In genomic region chr17:34081269-34081668, GRCh38 we compare ENCODE assay signal across 12 cellular contexts.
A peak's percentile ranks its signal among the peaks of the same experiment; 100 is the strongest.
DNase-seq lines count a peak whose midpoint lies in the region; ATAC-seq and TF ChIP-seq lines count a peak whose summit lies in the region.
"Had no signal": no experiment of that assay in that cellular context is flagged by ENCODE, and none has a peak within 500 bp of the region (broad histone marks: within the 10 kb centered on the region; RNA-seq: fewer than 3 reads in every experiment).

No MANE protein-coding gene starts in this region.

- H4K5ac ChIP-seq in H9 (ENCODE audit: insufficient read length, low read depth, low read length) = no peak overlapping the region

- H3K4me1 Mint-ChIP-seq in H9 = peaks cover 15 to 18% of the 10 kb centered on the region in 2 experiments
- H3K4me1 Mint-ChIP-seq: natural killer cell had no signal

- peaks cover 0 to 2% of the 10 kb centered on the region in 2 experiments; a peak in 1 of 5 replicates for H3K9me3 Mint-ChIP-seq in H9
- H3K9me3 Mint-ChIP-seq: natural killer cell had no signal

- H3K18ac ChIP-seq in H9 (ENCODE audit: insufficient read length, low read depth, low read length) = no peak overlapping the region

- no peaks in the 10 kb centered on the region for H3K36me3 Mint-ChIP-seq in H9 (ENCODE audit: insufficient read depth in 1 of 3, low read depth in 3 of 3)
- H3K36me3 Mint-ChIP-seq: natural killer cell had no signal

- no peaks in the 10 kb centered on the region; the same call in 1 of the 2 replicates for H3K27me3 Mint-ChIP-seq in H9 (ENCODE audit: low read depth)

- H3K27me3 ChIP-seq in H9 (ENCODE audit: insufficient read depth, low read length) = no peaks in the 10 kb centered on the region
- H3K27me3 ChIP-seq: adrenal gland had no signal

- H2BK12ac ChIP-seq in H9 (ENCODE audit: insufficient read length, low read depth, low read length) = no peak overlapping the region

- no peak overlapping the region for H3K9ac ChIP-seq in H9 (ENCODE audit: extremely low read depth, insufficient read length, low read length)

- H3K9me3 ChIP-seq in H9 (ENCODE audit: control insufficient read depth, low read depth, low read length) = no peaks in the 10 kb centered on the region
- H3K9me3 ChIP-seq: adrenal gland had no signal

- H3K27ac Mint-ChIP-seq in H9 = no peak overlapping the region
- H3K27ac Mint-ChIP-seq: natural killer cell had no signal

- H4K8ac ChIP-seq in H9 (replicated peaks; ENCODE audit: insufficient read length, low read depth, low read length) = no peak overlapping the region

- no peak overlapping the region for H2BK120ac ChIP-seq in H9 (ENCODE audit: low read depth, low read length, poor library complexity, severe bottlenecking)

- no peaks in the 10 kb centered on the region for H3K23me2 ChIP-seq in H9 (ENCODE audit: insufficient read length, low read depth, low read length, poor library complexity, severe bottlenecking)

- no peak overlapping the region for H2BK20ac ChIP-seq in H9 (ENCODE audit: low read depth, low read length, poor library complexity, severe bottlenecking)

- H2BK15ac ChIP-seq in H9 (ENCODE audit: low read depth, low read length) = no peak overlapping the region

- no peaks in the 10 kb centered on the region for H4K20me1 ChIP-seq in H9 (ENCODE audit: control insufficient read depth, insufficient read depth, insufficient read length)

- H3T11ph ChIP-seq in H9 (ENCODE audit: low read length) = no peak overlapping the region

- DNase-seq in H9 (peak; percentile 64), SK-MEL-5 (ENCODE audit: low read depth, low spot score) (peak; percentile 71), iris pigment epithelial cell (ENCODE audit: low read depth) (peak; percentile 10), mesenteric fat pad (ENCODE audit: low spot score) (no peak), activated gamma-delta T cell (lab: John Stamatoyannopoulos, UW) (no peak)
- DNase-seq: activated CD4-positive, alpha-beta T cell treated with anti-CD3 and anti-CD28 coated beads for 1 hour; DMS79 treated with DMSO at 0.1 percent for 48 hours; natural killer cell had no signal

- H3K79me2 ChIP-seq in H9 (ENCODE audit: insufficient read depth, low read length) = no peaks in the 10 kb centered on the region

- no CpG with 5 or more reads among the region's 3 CpGs for WGBS in H9 (ENCODE audit: extremely low coverage, insufficient read length, low lambda C conversion rate)

- no peak overlapping the region for H2AFZ ChIP-seq in H9 (ENCODE audit: low read length)

- H3K79me1 ChIP-seq in H9 (ENCODE audit: insufficient read depth, low read depth, low read length, poor library complexity, severe bottlenecking) = no peaks in the 10 kb centered on the region

- H3K4me3 Mint-ChIP-seq in H9 = no peak overlapping the region
- H3K4me3 Mint-ChIP-seq: natural killer cell had no signal

- no peak overlapping the region for H3K4me2 ChIP-seq in H9 (ENCODE audit: insufficient read depth, insufficient read length, low read length)

- in situ Hi-C loops in SK-MEL-5 (cut with HindIII; ENCODE audit: low pct_unique_long_range_greater_than_20kb, low sequenced_read_pairs) = no loop called here

- no peak overlapping the region for H4K91ac ChIP-seq in H9 (ENCODE audit: insufficient read length, low read depth, low read length)

- no peak overlapping the region for H3K56ac ChIP-seq in H9 (ENCODE audit: insufficient read length, low read depth, low read length)

- no peak overlapping the region for H3K4ac ChIP-seq in H9 (ENCODE audit: low read depth, low read length)

- no peak overlapping the region for H3K23ac ChIP-seq in H9 (ENCODE audit: insufficient read length, low read depth, low read length)

- no peak overlapping the region for H2AK5ac ChIP-seq in H9 (ENCODE audit: insufficient read length, low read length)

- H3K4me1 ChIP-seq in H9 (ENCODE audit: insufficient read depth, low read length) = no peaks in the 10 kb centered on the region
- H3K4me1 ChIP-seq: adrenal gland had no signal

- TF ChIP-seq CTCF in C4-2B (conservative IDR thresholded peaks at IDR 0.05) (peak; percentile 64), H9 (conservative IDR thresholded peaks at IDR 0.05) (peak; percentile 79)

- H2BK5ac ChIP-seq in H9 (ENCODE audit: insufficient read length, low read length) = no peak overlapping the region

- H3K27ac ChIP-seq in C4-2B (no peak overlapping the region), H9 (ENCODE audit: insufficient read length, low read depth, low read length) (no peak overlapping the region)
- H3K27ac ChIP-seq: adrenal gland had no signal

- ATAC-seq in HG03280 (IDR thresholded peaks at IDR 0.05; ENCODE audit: unreplicated experiment) (no peak), HG03354 (IDR thresholded peaks at IDR 0.05; ENCODE audit: poor library complexity, severe bottlenecking, unreplicated experiment) (no peak)
- ATAC-seq: natural killer cell had no signal

- H3K14ac ChIP-seq in H9 (ENCODE audit: insufficient read depth, low read length) = no peak overlapping the region

Comparison
In these comparisons a context has a peak if more than half of its experiments do, and no peak if none do; other contexts are left out.
1. DNase-seq: peak in H9 (single experiment), SK-MEL-5 (single experiment) and iris pigment epithelial cell (single experiment); none in mesenteric fat pad (single experiment) and activated gamma-delta T cell (single experiment).